Comparison of ENCODE assay signal across 30 cellular contexts in genomic region chr19:13347351-13347750, GRCh38.
"Had no signal": no experiment of that assay in that cellular context is flagged by ENCODE, and none has a peak within 500 bp of the region (broad histone marks: within the 10 kb centered on the region; RNA-seq: fewer than 3 reads in every experiment).

No MANE protein-coding gene starts in this region.

- H3K4me2 ChIP-seq: neural progenitor cell had no signal

- DNase-seq: activated CD4-positive, alpha-beta memory T cell treated with anti-CD3 and anti-CD28 coated beads for 36 hours; activated CD4-positive, alpha-beta T cell treated with anti-CD3 and anti-CD28 coated beads for 48 hours; activated CD8-positive, alpha-beta memory T cell treated with anti-CD3 and anti-CD28 coated beads, Interleukin-2, amount 50 U/mL, for 4 hours; activated gamma-delta T cell; activated naive CD4-positive, alpha-beta T cell treated with anti-CD3 and anti-CD28 coated beads, Interleukin-2, amount 10 ng/mL, durations not matched to agents 7 days and 5 days; activated naive CD8-positive, alpha-beta T cell treated with anti-CD3 and anti-CD28 coated beads, Interleukin-2, amount 10 ng/mL, durations not matched to agents 7 days and 5 days; activated T-cell treated with anti-CD3 and anti-CD28 coated beads, Interleukin-2, amount 50 U/mL, for 24 hours; amniotic stem cell; central memory CD4-positive, alpha-beta T cell; endodermal cell; foreskin fibroblast; heart right ventricle; kidney glomerular epithelial cell; left lung; lower lobe of right lung; mesenchymal stem cell; natural killer cell; occipital lobe; stimulated activated CD4-positive, alpha-beta T cell treated with anti-CD3 and anti-CD28 coated beads, Interleukin-4, amount 100 ng/mL, for 24 hours; T-helper 17 cell; T1000; upper lobe of left lung; WERI-Rb-1 had no signal

- H3K4me3 ChIP-seq: heart right ventricle, left lung, lower lobe of right lung, neural progenitor cell, skin epidermis, upper lobe of left lung had no signal

- ATAC-seq: activated CD4-positive, CD25-positive, alpha-beta regulatory T cell treated with anti-CD3 and anti-CD28 coated beads, Interleukin-2, amount 50 U/mL, for 24 hours; esophagus mucosa; heart right ventricle; left lung; lower lobe of right lung; natural killer cell; sciatic nerve; stimulated activated effector memory CD8-positive, alpha-beta T cell treated with anti-CD3 and anti-CD28 coated beads, Interleukin-12 subunit alpha, Interleukin-12 subunit beta, amount 100 ng/mL, for 72 hours; T-helper 17 cell had no signal

- H3K4me1 ChIP-seq: heart right ventricle, left lung, lower lobe of right lung, neural progenitor cell, upper lobe of left lung had no signal

- H3K27me3 ChIP-seq: neural progenitor cell, upper lobe of left lung had no signal

- H2AFZ ChIP-seq: neural progenitor cell had no signal

- H3K27ac ChIP-seq: heart right ventricle, left lung, lower lobe of right lung, neural progenitor cell, skin epidermis, upper lobe of left lung, WERI-Rb-1 had no signal

- FAIRE-seq: astrocyte had no signal

- H3K36me3 ChIP-seq: heart right ventricle, left lung, lower lobe of right lung, neural progenitor cell, upper lobe of left lung, WERI-Rb-1 had no signal
